1 cellular context compared by ENCODE assay signal in the genomic region with DNA sequence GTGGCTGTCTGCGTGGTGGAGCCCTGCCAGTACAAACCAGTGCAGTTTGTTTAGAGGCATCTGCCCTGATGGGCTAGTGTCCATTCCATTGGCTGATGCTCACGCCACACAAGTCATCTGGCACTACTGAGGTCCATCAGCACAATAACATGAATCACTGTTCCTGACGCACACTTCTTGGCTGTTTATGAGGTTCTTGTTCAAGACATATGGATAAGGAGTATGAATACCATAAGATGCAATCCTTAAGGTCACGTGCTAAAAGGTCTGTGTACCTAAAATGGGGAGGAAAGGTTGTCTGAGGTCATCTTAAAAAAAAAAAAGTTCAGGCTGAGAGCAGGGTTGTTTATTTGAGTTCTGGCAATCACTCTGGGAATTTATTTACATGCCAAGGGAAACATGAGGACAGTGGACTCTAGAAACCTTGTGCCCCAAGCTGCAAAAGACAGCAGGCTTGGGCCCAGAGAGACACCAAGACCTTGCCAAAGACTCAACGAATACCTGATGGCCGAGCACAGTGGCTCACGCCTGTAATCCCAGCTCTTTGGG.
TF ChIP-seq lines count a peak whose summit lies in the region.

No MANE protein-coding gene starts in this region.

TF ChIP-seq in HepG2, 621 proteins besides CTCF, POLR2A, EP300 and RAD21 (continued from another document and continues in another):
- TF ChIP-seq, protein P1, sequence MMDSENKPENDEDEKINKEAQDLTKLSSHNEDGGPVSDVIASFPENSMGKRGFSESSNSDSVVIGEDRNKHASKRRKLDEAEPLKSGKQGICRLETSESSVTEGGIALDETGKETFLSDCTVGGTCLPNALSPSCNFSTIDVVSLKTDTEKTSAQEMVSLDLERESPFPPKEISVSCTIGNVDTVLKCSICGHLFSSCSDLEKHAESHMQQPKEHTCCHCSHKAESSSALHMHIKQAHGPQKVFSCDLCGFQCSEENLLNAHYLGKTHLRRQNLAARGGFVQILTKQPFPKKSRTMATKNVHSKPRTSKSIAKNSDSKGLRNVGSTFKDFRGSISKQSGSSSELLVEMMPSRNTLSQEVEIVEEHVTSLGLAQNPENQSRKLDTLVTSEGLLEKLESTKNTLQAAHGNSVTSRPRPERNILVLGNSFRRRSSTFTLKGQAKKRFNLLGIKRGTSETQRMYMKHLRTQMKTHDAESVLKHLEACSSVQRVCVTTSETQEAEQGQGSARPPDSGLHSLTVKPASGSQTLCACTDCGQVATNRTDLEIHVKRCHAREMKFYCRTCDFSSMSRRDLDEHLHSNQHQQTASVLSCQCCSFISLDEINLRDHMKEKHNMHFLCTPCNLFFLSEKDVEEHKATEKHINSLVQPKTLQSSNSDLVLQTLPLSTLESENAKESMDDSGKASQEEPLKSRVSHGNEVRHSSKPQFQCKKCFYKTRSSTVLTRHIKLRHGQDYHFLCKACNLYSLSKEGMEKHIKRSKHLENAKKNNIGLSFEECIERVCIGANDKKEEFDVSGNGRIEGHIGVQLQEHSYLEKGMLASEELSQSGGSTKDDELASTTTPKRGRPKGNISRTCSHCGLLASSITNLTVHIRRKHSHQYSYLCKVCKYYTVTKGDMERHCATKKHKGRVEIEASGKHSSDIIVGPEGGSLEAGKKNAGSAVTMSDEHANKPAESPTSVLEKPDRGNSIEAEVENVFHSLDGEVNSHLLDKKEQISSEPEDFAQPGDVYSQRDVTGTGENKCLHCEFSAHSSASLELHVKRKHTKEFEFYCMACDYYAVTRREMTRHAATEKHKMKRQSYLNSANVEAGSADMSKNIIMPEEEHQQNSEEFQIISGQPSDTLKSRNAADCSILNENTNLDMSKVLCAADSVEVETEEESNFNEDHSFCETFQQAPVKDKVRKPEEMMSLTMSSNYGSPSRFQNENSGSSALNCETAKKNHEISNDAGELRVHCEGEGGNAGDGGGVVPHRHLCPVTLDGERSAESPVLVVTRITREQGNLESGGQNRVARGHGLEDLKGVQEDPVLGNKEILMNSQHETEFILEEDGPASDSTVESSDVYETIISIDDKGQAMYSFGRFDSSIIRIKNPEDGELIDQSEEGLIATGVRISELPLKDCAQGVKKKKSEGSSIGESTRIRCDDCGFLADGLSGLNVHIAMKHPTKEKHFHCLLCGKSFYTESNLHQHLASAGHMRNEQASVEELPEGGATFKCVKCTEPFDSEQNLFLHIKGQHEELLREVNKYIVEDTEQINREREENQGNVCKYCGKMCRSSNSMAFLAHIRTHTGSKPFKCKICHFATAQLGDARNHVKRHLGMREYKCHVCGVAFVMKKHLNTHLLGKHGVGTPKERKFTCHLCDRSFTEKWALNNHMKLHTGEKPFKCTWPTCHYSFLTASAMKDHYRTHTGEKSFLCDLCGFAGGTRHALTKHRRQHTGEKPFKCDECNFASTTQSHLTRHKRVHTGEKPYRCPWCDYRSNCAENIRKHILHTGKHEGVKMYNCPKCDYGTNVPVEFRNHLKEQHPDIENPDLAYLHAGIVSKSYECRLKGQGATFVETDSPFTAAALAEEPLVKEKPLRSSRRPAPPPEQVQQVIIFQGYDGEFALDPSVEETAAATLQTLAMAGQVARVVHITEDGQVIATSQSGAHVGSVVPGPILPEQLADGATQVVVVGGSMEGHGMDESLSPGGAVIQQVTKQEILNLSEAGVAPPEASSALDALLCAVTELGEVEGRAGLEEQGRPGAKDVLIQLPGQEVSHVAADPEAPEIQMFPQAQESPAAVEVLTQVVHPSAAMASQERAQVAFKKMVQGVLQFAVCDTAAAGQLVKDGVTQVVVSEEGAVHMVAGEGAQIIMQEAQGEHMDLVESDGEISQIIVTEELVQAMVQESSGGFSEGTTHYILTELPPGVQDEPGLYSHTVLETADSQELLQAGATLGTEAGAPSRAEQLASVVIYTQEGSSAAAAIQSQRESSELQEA (CRISPR knock-in tag; IDR thresholded peaks at IDR 0.05; ENCODE audit: not compliant biosample characterization) = no peak
- no peak; the same call in 1 of the 2 replicates for TF ChIP-seq FOXP1 (IDR thresholded peaks at IDR 0.05)
- peak; percentile 84 for TF ChIP-seq FOXP1 (CRISPR knock-in tag; IDR thresholded peaks at IDR 0.05)
- TF ChIP-seq TBL1XR1 (IDR thresholded peaks at IDR 0.05; ENCODE audit: borderline replicate concordance, low read length, partially characterized antibody) = peak; percentile 35
- 0 out of 2 replicates have a peak, but pooled peaks have one; percentile 51 for TF ChIP-seq CAMTA2 (CRISPR knock-in tag; IDR thresholded peaks at IDR 0.05; ENCODE audit: borderline replicate concordance)
- TF ChIP-seq FOSL1 (CRISPR knock-in tag; IDR thresholded peaks at IDR 0.05; ENCODE audit: borderline replicate concordance) = 0 out of 2 replicates have a peak, but pooled peaks have one; percentile 4
- TF ChIP-seq ZNF501 (CRISPR knock-in tag; IDR thresholded peaks at IDR 0.05) = peak; percentile 23; the same call in 1 of the 2 replicates
- no peak for TF ChIP-seq ZBTB20 (CRISPR knock-in tag; IDR thresholded peaks at IDR 0.05; ENCODE audit: borderline replicate concordance, low read depth)
- no peak for TF ChIP-seq ZNF326 (CRISPR knock-in tag; IDR thresholded peaks at IDR 0.05; ENCODE audit: borderline replicate concordance)
- 0 out of 2 replicates have a peak, but pooled peaks have one; percentile 39 for TF ChIP-seq ZNF317 (CRISPR knock-in tag; IDR thresholded peaks at IDR 0.05)
- peak; percentile 82 for TF ChIP-seq BCL6 (CRISPR knock-in tag; IDR thresholded peaks at IDR 0.05)
- peak; percentile 34; the same call in 1 of the 2 replicates for TF ChIP-seq NCOA2 (CRISPR knock-in tag; IDR thresholded peaks at IDR 0.05)
- TF ChIP-seq MED8 (CRISPR knock-in tag; IDR thresholded peaks at IDR 0.05; ENCODE audit: insufficient replicate concordance) = peak; percentile 35
- 0 out of 2 replicates have a peak, but pooled peaks have one; percentile 29 for TF ChIP-seq BHLHE40 (IDR thresholded peaks at IDR 0.05; ENCODE audit: low read length)
- TF ChIP-seq, protein P2, sequence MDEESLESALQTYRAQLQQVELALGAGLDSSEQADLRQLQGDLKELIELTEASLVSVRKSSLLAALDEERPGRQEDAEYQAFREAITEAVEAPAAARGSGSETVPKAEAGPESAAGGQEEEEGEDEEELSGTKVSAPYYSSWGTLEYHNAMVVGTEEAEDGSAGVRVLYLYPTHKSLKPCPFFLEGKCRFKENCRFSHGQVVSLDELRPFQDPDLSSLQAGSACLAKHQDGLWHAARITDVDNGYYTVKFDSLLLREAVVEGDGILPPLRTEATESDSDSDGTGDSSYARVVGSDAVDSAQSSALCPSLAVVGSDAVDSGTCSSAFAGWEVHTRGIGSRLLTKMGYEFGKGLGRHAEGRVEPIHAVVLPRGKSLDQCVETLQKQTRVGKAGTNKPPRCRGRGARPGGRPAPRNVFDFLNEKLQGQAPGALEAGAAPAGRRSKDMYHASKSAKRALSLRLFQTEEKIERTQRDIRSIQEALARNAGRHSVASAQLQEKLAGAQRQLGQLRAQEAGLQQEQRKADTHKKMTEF (CRISPR knock-in tag; IDR thresholded peaks at IDR 0.05) = peak; percentile 45; the same call in 1 of the 2 replicates
- peak; percentile 37; the same call in 1 of the 2 replicates for TF ChIP-seq NR2F6 (IDR thresholded peaks at IDR 0.05)
- peak; percentile 62 for TF ChIP-seq NR2F6 (CRISPR knock-in tag; IDR thresholded peaks at IDR 0.05)
- TF ChIP-seq, protein P3, sequence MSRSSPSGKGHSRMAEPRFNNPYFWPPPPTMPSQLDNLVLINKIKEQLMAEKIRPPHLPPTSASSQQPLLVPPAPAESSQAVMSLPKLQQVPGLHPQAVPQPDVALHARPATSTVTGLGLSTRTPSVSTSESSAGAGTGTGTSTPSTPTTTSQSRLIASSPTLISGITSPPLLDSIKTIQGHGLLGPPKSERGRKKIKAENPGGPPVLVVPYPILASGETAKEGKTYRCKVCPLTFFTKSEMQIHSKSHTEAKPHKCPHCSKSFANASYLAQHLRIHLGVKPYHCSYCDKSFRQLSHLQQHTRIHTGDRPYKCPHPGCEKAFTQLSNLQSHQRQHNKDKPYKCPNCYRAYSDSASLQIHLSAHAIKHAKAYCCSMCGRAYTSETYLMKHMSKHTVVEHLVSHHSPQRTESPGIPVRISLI (CRISPR knock-in tag; IDR thresholded peaks at IDR 0.05; ENCODE audit: borderline replicate concordance) = peak; percentile 92
- peak; percentile 98 for TF ChIP-seq RXRB (CRISPR knock-in tag; IDR thresholded peaks at IDR 0.05; ENCODE audit: borderline replicate concordance)
- peak; percentile 77 for TF ChIP-seq PBX2 (CRISPR knock-in tag; IDR thresholded peaks at IDR 0.05)
- no peak for TF ChIP-seq ONECUT2 (CRISPR knock-in tag; IDR thresholded peaks at IDR 0.05)
- TF ChIP-seq NFYB (CRISPR knock-in tag; IDR thresholded peaks at IDR 0.05) = no peak
- TF ChIP-seq, protein P4, sequence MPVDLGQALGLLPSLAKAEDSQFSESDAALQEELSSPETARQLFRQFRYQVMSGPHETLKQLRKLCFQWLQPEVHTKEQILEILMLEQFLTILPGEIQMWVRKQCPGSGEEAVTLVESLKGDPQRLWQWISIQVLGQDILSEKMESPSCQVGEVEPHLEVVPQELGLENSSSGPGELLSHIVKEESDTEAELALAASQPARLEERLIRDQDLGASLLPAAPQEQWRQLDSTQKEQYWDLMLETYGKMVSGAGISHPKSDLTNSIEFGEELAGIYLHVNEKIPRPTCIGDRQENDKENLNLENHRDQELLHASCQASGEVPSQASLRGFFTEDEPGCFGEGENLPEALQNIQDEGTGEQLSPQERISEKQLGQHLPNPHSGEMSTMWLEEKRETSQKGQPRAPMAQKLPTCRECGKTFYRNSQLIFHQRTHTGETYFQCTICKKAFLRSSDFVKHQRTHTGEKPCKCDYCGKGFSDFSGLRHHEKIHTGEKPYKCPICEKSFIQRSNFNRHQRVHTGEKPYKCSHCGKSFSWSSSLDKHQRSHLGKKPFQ (CRISPR knock-in tag; IDR thresholded peaks at IDR 0.05; ENCODE audit: insufficient replicate concordance) = peak; percentile 44
- TF ChIP-seq SOX13 (IDR thresholded peaks at IDR 0.05) = no peak
- peak in 1 of 2 experiments; percentile 36; a peak in 1 of 4 replicates for TF ChIP-seq SOX13 (CRISPR knock-in tag; conservative IDR thresholded peaks at IDR 0.05 in 1 of 2, IDR thresholded peaks at IDR 0.05 in 1 of 2)
- TF ChIP-seq THRA (CRISPR knock-in tag; IDR thresholded peaks at IDR 0.05; ENCODE audit: borderline replicate concordance) = peak; percentile 96
- TF ChIP-seq, protein P5, sequence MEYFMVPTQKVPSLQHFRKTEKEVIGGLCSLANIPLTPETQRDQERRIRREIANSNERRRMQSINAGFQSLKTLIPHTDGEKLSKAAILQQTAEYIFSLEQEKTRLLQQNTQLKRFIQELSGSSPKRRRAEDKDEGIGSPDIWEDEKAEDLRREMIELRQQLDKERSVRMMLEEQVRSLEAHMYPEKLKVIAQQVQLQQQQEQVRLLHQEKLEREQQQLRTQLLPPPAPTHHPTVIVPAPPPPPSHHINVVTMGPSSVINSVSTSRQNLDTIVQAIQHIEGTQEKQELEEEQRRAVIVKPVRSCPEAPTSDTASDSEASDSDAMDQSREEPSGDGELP (IDR thresholded peaks at IDR 0.05; ENCODE audit: borderline replicate concordance, low read depth) = 0 out of 2 replicates have a peak, but pooled peaks have one; percentile 13
- 0 out of 2 replicates have a peak, but pooled peaks have one; percentile 9 for TF ChIP-seq HNF4A (CRISPR knock-in tag; IDR thresholded peaks at IDR 0.05)
- TF ChIP-seq NR1H2 (CRISPR knock-in tag; IDR thresholded peaks at IDR 0.05; ENCODE audit: borderline replicate concordance, low read depth) = peak; percentile 55; the same call in 1 of the 2 replicates
- 0 out of 2 replicates have a peak, but pooled peaks have one; percentile 13 for TF ChIP-seq GATAD2A (CRISPR knock-in tag; IDR thresholded peaks at IDR 0.05)
- TF ChIP-seq LCORL (IDR thresholded peaks at IDR 0.05) = 0 out of 2 replicates have a peak, but pooled peaks have one; percentile 13
- no peak for TF ChIP-seq LCORL (CRISPR knock-in tag; IDR thresholded peaks at IDR 0.05)
- no peak for TF ChIP-seq SOX6 (IDR thresholded peaks at IDR 0.05)
- peak; percentile 69 for TF ChIP-seq SOX6 (CRISPR knock-in tag; IDR thresholded peaks at IDR 0.05)
- peak; percentile 53; the same call in 1 of the 2 replicates for TF ChIP-seq MEF2D (CRISPR knock-in tag; IDR thresholded peaks at IDR 0.05)
- 0 out of 2 replicates have a peak, but pooled peaks have one; percentile 37 for TF ChIP-seq ZBTB37 (CRISPR knock-in tag; IDR thresholded peaks at IDR 0.05)
- TF ChIP-seq FOXK1 (CRISPR knock-in tag; IDR thresholded peaks at IDR 0.05; ENCODE audit: borderline replicate concordance, low read depth) = peak; percentile 24; the same call in 1 of the 2 replicates
- peak; percentile 24; the same call in 1 of the 2 replicates for TF ChIP-seq ZNF607 (CRISPR knock-in tag; IDR thresholded peaks at IDR 0.05; ENCODE audit: borderline replicate concordance)
- no peak for TF ChIP-seq NFATC3 (CRISPR knock-in tag; IDR thresholded peaks at IDR 0.05)
